In genomic region chr11:9092085-9092484, GRCh38 we compare ENCODE assay signal across 1 cellular context.
TF ChIP-seq lines count a peak whose summit lies in the region.

No MANE protein-coding gene starts in this region.

TF ChIP-seq in endothelial cell of umbilical vein, 7 proteins besides CTCF, POLR2A, EP300 and RAD21 (continued from another document):
- no peak for TF ChIP-seq GATA2 (IDR thresholded peaks at IDR 0.05; ENCODE audit: insufficient read depth, insufficient read length, low read depth, low read length)
- no peak for TF ChIP-seq MYC (IDR thresholded peaks at IDR 0.05; ENCODE audit: low read depth, low read length)
- no peak for TF ChIP-seq JUN (IDR thresholded peaks at IDR 0.05; ENCODE audit: borderline replicate concordance, insufficient read depth, insufficient read length, low read depth)
